ENCODE assay signal across 16 cellular contexts in genomic region chr17:6823011-6823442, GRCh38. TPM values are rescaled to one million over a fixed set of nuclear protein-coding genes. Genes with fewer than 3 reads are reported as not detected.
DNase-seq lines count a peak whose midpoint lies in the region; ATAC-seq and TF ChIP-seq lines count a peak whose summit lies in the region.
"Had no signal": no experiment of that assay in that cellular context is flagged by ENCODE, and none has a peak within 500 bp of the region (broad histone marks: within the 10 kb centered on the region; RNA-seq: fewer than 3 reads in every experiment).

No MANE protein-coding gene starts in this region.

- DNase-seq in Daoy (ENCODE audit: low read depth), result peak; percentile 25
- peak; percentile 63 for DNase-seq in PC-3
- peak; percentile 55 for DNase-seq in esophagus muscularis mucosa (ENCODE audit: extremely low spot score)
- DNase-seq in neuronal stem cell (ENCODE audit: low spot score), result no peak
- DNase-seq in NCI-H2171 (lab: John Stamatoyannopoulos, UW), result no peak
- no peak for DNase-seq in NCI-H2081 (lab: John Stamatoyannopoulos, UW)
- no peak for DNase-seq in mesothelial cell of epicardium (ENCODE audit: low spot score in 2 of 2, unreplicated experiment in 2 of 2)
- no peak for DNase-seq in stimulated activated CD4-positive, alpha-beta T cell treated with anti-CD3 and anti-CD28 coated beads, Interleukin-2, amount 100 ng/mL, for 24 hours
- DNase-seq: activated effector memory CD4-positive, alpha-beta T cell treated with Interleukin-2 at 50 U/mL for 16 hours; cerebellar nuclear complex; NCI-H2227 treated with DMSO at 0.1 percent for 48 hours; ovary had no signal

- no peak overlapping the region for H3K23ac ChIP-seq in neuronal stem cell (ENCODE audit: low read depth, low read length, poor library complexity)

- peaks cover 37% of the 10 kb centered on the region for H3K27me3 Mint-ChIP-seq in mesothelial cell of epicardium (ENCODE audit: low read depth)

- H3K27me3 ChIP-seq in PC-3 (ENCODE audit: low read length) (no peaks in the 10 kb centered on the region), esophagus muscularis mucosa (peaks cover 0 to 5% (median 0%) of the 10 kb centered on the region in 4 donors), neuronal stem cell (ENCODE audit: control insufficient read depth in 3 of 3, insufficient read depth in 3 of 3, low read depth in 1 of 3, low read length in 3 of 3) (no peaks in the 10 kb centered on the region)
- H3K27me3 ChIP-seq: BLaER1 treated with 17β-estradiol and CSF1 and Interleukin-3, amounts not matched to agents 10 nM and 100 nM; ovary had no signal

- no peak overlapping the region for H3K9ac ChIP-seq in PC-3 (ENCODE audit: low read length)
- no peak overlapping the region for H3K9ac ChIP-seq in neuronal stem cell (ENCODE audit: low read depth, low read length, poor library complexity)
- H3K9ac ChIP-seq: BLaER1 treated with 17β-estradiol and CSF1 and Interleukin-3, amounts not matched to agents 10 nM and 100 nM had no signal

- H3K4me3 ChIP-seq in PC-3 (ENCODE audit: low read length), result no peak overlapping the region
- no peak overlapping the region for H3K4me3 ChIP-seq in esophagus muscularis mucosa
- no peak overlapping the region for H3K4me3 ChIP-seq in neuronal stem cell (ENCODE audit: low read length in 2 of 2)
- H3K4me3 ChIP-seq: BLaER1 treated with 17β-estradiol and CSF1 and Interleukin-3, amounts not matched to agents 10 nM and 100 nM; ovary had no signal

- H3K27ac ChIP-seq in PC-3 (ENCODE audit: low read length) (no peak overlapping the region), esophagus muscularis mucosa (replicated peaks in 1 of 4) (no peak overlapping the region), neuronal stem cell (replicated peaks; ENCODE audit: low read length) (no peak overlapping the region)
- H3K27ac ChIP-seq: BLaER1 treated with 17β-estradiol and CSF1 and Interleukin-3, amounts not matched to agents 10 nM and 100 nM; ovary had no signal

- H3K79me2 ChIP-seq in PC-3 (ENCODE audit: low read length), result no peaks in the 10 kb centered on the region

- H3K4me2 ChIP-seq in PC-3 (ENCODE audit: low read length), result 0 out of 2 replicates have a peak overlapping the region, but pooled peaks have one; percentile 13
- no peak overlapping the region for H3K4me2 ChIP-seq in neuronal stem cell (ENCODE audit: insufficient read depth, low read length, poor library complexity, severe bottlenecking)
- H3K4me2 ChIP-seq: BLaER1 treated with 17β-estradiol and CSF1 and Interleukin-3, amounts not matched to agents 10 nM and 100 nM had no signal

- no peak for ATAC-seq in PC-3

- H2AFZ ChIP-seq in PC-3 (ENCODE audit: low read length) (no peak overlapping the region), neuronal stem cell (ENCODE audit: low read length) (peak overlapping the region; percentile 41)

- H2BK12ac ChIP-seq in neuronal stem cell (ENCODE audit: low read length), result no peak overlapping the region

- peaks cover 16% of the 10 kb centered on the region for H3K9me3 Mint-ChIP-seq in mesothelial cell of epicardium

- CTCF ChIA-PET in PC-3 (lab: Charles Lee), result no interaction called here

- no peak overlapping the region for H3K27ac Mint-ChIP-seq in mesothelial cell of epicardium

- no peak overlapping the region for H4K8ac ChIP-seq in neuronal stem cell (ENCODE audit: low read depth, low read length)

- POLR2A ChIA-PET in PC-3 (lab: Charles Lee; ENCODE audit: unreplicated experiment), result no interaction called here

- no peak for TF ChIP-seq CTCF in PC-3 (conservative IDR thresholded peaks at IDR 0.05; ENCODE audit: low read depth, low read length)
- TF ChIP-seq CTCF in esophagus muscularis mucosa (IDR thresholded peaks at IDR 0.05), result no peak
- TF ChIP-seq CTCF in mesothelial cell of epicardium (IDR thresholded peaks at IDR 0.05; ENCODE audit: unreplicated experiment), result no peak

- TF ChIP-seq POLR2A in esophagus muscularis mucosa (IDR thresholded peaks at IDR 0.05; ENCODE audit: low read depth), result no peak

- no peak overlapping the region for H2BK5ac ChIP-seq in neuronal stem cell (ENCODE audit: low read length)

- no peaks in the 10 kb centered on the region for H3K4me1 Mint-ChIP-seq in mesothelial cell of epicardium

- intact Hi-C loops in PC-3 (cut with micrococcal nuclease) (no loop called here), esophagus muscularis mucosa (cut with DNase I) (no loop called here)

- H3K4me3 Mint-ChIP-seq in mesothelial cell of epicardium, result no peak overlapping the region

- H3K14ac ChIP-seq in neuronal stem cell (ENCODE audit: low read length), result no peak overlapping the region

- H3K9me3 ChIP-seq in PC-3 (ENCODE audit: low read length) (no peaks in the 10 kb centered on the region), esophagus muscularis mucosa (peaks cover 0 to 7% (median 0%) of the 10 kb centered on the region in 4 donors), neuronal stem cell (replicated peaks in 1 of 2; ENCODE audit: control insufficient read depth in 2 of 2, insufficient read depth in 1 of 2, low read depth in 1 of 2, low read length in 2 of 2) (peaks cover 0 to 7% of the 10 kb centered on the region in 2 donors)
- H3K9me3 ChIP-seq: ovary had no signal

- H3K9me2 ChIP-seq in PC-3 (replicated peaks; ENCODE audit: low read length), result no peaks in the 10 kb centered on the region

- H3F3A ChIP-seq in PC-3 (ENCODE audit: low read length, unreplicated experiment), result no peaks in the 10 kb centered on the region

- no peak overlapping the region for H2AK5ac ChIP-seq in neuronal stem cell (ENCODE audit: low read depth, low read length)

- no peak overlapping the region for H3K4ac ChIP-seq in neuronal stem cell (ENCODE audit: low read length)

- H3K18ac ChIP-seq in neuronal stem cell (ENCODE audit: low read length), result no peak overlapping the region

- H4K20me1 ChIP-seq in PC-3 (ENCODE audit: low read length), result no peaks in the 10 kb centered on the region
- H4K20me1 ChIP-seq: BLaER1 treated with 17β-estradiol and CSF1 and Interleukin-3, amounts not matched to agents 10 nM and 100 nM had no signal

- TF ChIP-seq EP300 in esophagus muscularis mucosa (IDR thresholded peaks at IDR 0.05), result no peak

- no peak overlapping the region for H4K91ac ChIP-seq in neuronal stem cell (ENCODE audit: low read depth, low read length, poor library complexity)

- H3K36me3 Mint-ChIP-seq in mesothelial cell of epicardium, result no peaks in the 10 kb centered on the region

- peaks cover 12% of the 10 kb centered on the region for H3K4me1 ChIP-seq in PC-3 (ENCODE audit: insufficient read depth, low read length)
- H3K4me1 ChIP-seq in esophagus muscularis mucosa, result no peaks in the 10 kb centered on the region
- peaks cover 0 to 10% of the 10 kb centered on the region in 2 donors for H3K4me1 ChIP-seq in neuronal stem cell (ENCODE audit: control insufficient read depth in 2 of 2, insufficient read depth in 1 of 2, low read depth in 1 of 2, low read length in 2 of 2)
- H3K4me1 ChIP-seq: BLaER1 treated with 17β-estradiol and CSF1 and Interleukin-3, amounts not matched to agents 10 nM and 100 nM had no signal

- H2BK120ac ChIP-seq in neuronal stem cell (ENCODE audit: low read depth, low read length), result no peak overlapping the region

- no peak overlapping the region for H2BK15ac ChIP-seq in neuronal stem cell (ENCODE audit: low read length)

- H3K36me3 ChIP-seq in PC-3 (ENCODE audit: low read depth, low read length), result no peaks in the 10 kb centered on the region
- H3K36me3 ChIP-seq in esophagus muscularis mucosa, result no peaks in the 10 kb centered on the region
- H3K36me3 ChIP-seq in neuronal stem cell (replicated peaks in 1 of 2; ENCODE audit: control insufficient read depth in 2 of 2, insufficient read depth in 2 of 2, low read length in 2 of 2), result no peaks in the 10 kb centered on the region
- H3K36me3 ChIP-seq: BLaER1 treated with 17β-estradiol and CSF1 and Interleukin-3, amounts not matched to agents 10 nM and 100 nM; ovary had no signal

- H3K79me1 ChIP-seq in neuronal stem cell (ENCODE audit: low read depth, low read length), result no peaks in the 10 kb centered on the region

- no TSS peak for BruUV-seq in PC-3 (replicated peaks; lab: Mats Ljungman, UMichigan)

RNA-seq across cellular contexts. Expression of gene TEKT1, which starts 8.5 kb away (rescaled TPM):
- not detected in 2 replicates for total RNA-seq in Daoy (2014; rRNA removed; shearing (Covaris generic))
- total RNA-seq in PC-3 (2014; rRNA removed), result not detected in 2 replicates
- not detected for total RNA-seq in esophagus muscularis mucosa
- 0.31 TPM for polyA plus RNA-seq in neuronal stem cell (2013, experiment 1 of 2)
- 0.11 TPM for polyA plus RNA-seq in neuronal stem cell (2013, experiment 2 of 2)
- not detected in 3 replicates for total RNA-seq in mesothelial cell of epicardium
- total RNA-seq: glomerular endothelial cell; lower leg skin; T-helper 2 cell treated with Interferon-gamma antibody and Interleukin-4, amounts not matched to agents 100 ng/mL and 5 ng/mL, for 36 hours had no signal

RNA-seq across cellular contexts. Expression of gene FBXO39, which starts 47.0 kb away (rescaled TPM):
- 0.12 and 3.0 TPM in 2 replicates for total RNA-seq in Daoy (2014; rRNA removed; shearing (Covaris generic))
- total RNA-seq in PC-3 (2014; rRNA removed) (not detected in 2 replicates), esophagus muscularis mucosa (under 1 TPM in 2 of 4 donors, not detected in 2; 0.33 to 0.83 TPM), mesothelial cell of epicardium (not detected in 3 replicates)
- not detected for polyA plus RNA-seq in neuronal stem cell (2013, experiment 1 of 2)
- polyA plus RNA-seq in neuronal stem cell (2013, experiment 2 of 2), result not detected

Comparison
In these comparisons a context has a peak if more than half of its experiments do, and no peak if none do; other contexts are left out.
1. DNase-seq: peak in Daoy (single experiment), PC-3 (single experiment) and esophagus muscularis mucosa (single experiment); none in neuronal stem cell (single experiment), NCI-H2171 (single experiment), NCI-H2081 (0 of 2), mesothelial cell of epicardium (0 of 2) and stimulated activated CD4-positive, alpha-beta T cell treated with anti-CD3 and anti-CD28 coated beads, Interleukin-2, amount 100 ng/mL, for 24 hours (0 of 2).